In the genomic region with DNA sequence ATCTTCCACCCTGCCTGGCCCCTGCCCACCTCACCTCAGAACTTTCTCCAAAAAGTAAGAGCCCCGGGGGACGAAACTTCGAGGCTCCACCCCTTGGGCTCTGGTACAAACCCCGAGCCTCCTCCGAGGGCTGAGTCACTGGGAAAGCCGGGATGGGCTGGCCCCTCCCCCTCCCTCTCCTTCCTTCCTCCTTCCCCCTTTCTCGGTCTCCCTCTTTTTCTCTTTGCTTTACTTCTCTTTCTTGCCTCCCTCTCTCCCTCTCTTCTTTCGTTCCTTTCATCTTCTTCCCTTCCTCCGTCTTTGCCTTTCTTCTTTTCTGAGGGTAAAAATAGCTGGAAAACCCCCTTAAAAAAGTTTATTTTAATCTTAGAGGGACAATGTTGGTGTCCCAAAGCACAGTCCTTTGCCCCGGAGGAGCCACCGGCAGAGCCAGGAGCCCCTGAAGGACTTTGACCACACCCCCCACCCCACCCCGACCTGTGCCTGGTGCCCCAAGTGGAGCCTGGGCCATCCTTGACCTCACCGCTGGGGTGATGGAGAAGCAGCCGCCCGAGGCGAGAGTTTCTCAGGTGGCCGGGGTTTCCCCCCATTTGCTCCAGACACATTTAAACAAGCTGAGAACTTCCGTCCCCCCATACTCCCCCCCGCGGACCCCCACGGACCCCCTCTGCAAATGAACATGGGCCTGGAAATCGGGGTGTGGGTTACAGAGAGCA, we compare ENCODE assay signal across 8 cellular contexts. TPM values are rescaled to one million over a fixed set of nuclear protein-coding genes. Genes with fewer than 3 reads are reported as not detected.
A peak's percentile ranks its signal among the peaks of the same experiment; 100 is the strongest.
DNase-seq lines count a peak whose midpoint lies in the region; ATAC-seq, FAIRE-seq and TF ChIP-seq lines count a peak whose summit lies in the region.

No MANE protein-coding gene starts in this region.

- H3K4me1 ChIP-seq in RWPE2 (ENCODE audit: insufficient read depth, poor library complexity, severe bottlenecking) (peaks cover 29% of the 10 kb centered on the region), rectal smooth muscle tissue (ENCODE audit: control insufficient read depth, insufficient read depth, low read length) (peaks cover 43% of the 10 kb centered on the region)

- H3K9me3 ChIP-seq in RWPE2 (ENCODE audit: severe bottlenecking): no peaks in the 10 kb centered on the region

- H3K27me3 ChIP-seq in RWPE2 (ENCODE audit: insufficient read depth, poor library complexity, severe bottlenecking) (no peaks in the 10 kb centered on the region), rectal smooth muscle tissue (ENCODE audit: control insufficient read depth, insufficient read depth, low read length) (no peaks in the 10 kb centered on the region)

- H3K27ac ChIP-seq in RWPE2 (ENCODE audit: poor library complexity, severe bottlenecking): peak overlapping the region; percentile 62
- peak overlapping the region; percentile 99 for H3K27ac ChIP-seq in rectal smooth muscle tissue (ENCODE audit: low read depth, low read length)

- H3K9ac ChIP-seq in rectal smooth muscle tissue (ENCODE audit: low read length): no peak overlapping the region

- TF ChIP-seq CTCF in GM10266 (IDR thresholded peaks at IDR 0.05; ENCODE audit: control insufficient read depth, insufficient read depth, low read depth, missing control alignments): no peak
- TF ChIP-seq CTCF in RWPE2 (IDR thresholded peaks at IDR 0.05; ENCODE audit: poor library complexity, severe bottlenecking): no peak

- peak; percentile 54 for ATAC-seq in RWPE2 (ENCODE audit: low read depth)
- ATAC-seq in HG03045 (IDR thresholded peaks at IDR 0.05; ENCODE audit: unreplicated experiment): no peak

- no peak overlapping the region for H3K4me3 ChIP-seq in RWPE2 (ENCODE audit: severe bottlenecking)
- H3K4me3 ChIP-seq in rectal smooth muscle tissue (ENCODE audit: low read length): peak overlapping the region; percentile 25

- DNase-seq in GM10266 (ENCODE audit: extremely low spot score) (peak; percentile 80), RWPE2 (ENCODE audit: low spot score) (no peak), fibroblast of peridontal ligament (ENCODE audit: extremely low read depth) (peak; percentile 73), NCI-H1092 (lab: John Stamatoyannopoulos, UW) (no peak), NCI-H2196 (lab: John Stamatoyannopoulos, UW; ENCODE audit: unreplicated experiment) (no peak), frontal cortex (ENCODE audit: low spot score in 2 of 2) (no peak)

- H3K36me3 ChIP-seq in RWPE2 (ENCODE audit: low read depth) (no peaks in the 10 kb centered on the region), rectal smooth muscle tissue (ENCODE audit: control insufficient read depth, insufficient read depth, low read length) (no peaks in the 10 kb centered on the region)

- FAIRE-seq in frontal cortex (lab: Jason Lieb, UNC): no peak

RNA-seq across cellular contexts. Expression of gene NOTCH1, which starts 5.7 kb away (rescaled TPM):
- total RNA-seq in frontal cortex: 15.9 TPM

Comparison
In these comparisons a context has a peak if more than half of its experiments do, and no peak if none do; other contexts are left out.
1. DNase-seq: peak in GM10266 (single experiment) and fibroblast of peridontal ligament (single experiment); none in RWPE2 (single experiment), NCI-H1092 (single experiment), NCI-H2196 (single experiment) and frontal cortex (0 of 2).